18 cellular contexts compared by ENCODE assay signal in genomic region chrX:31543565-31544125, GRCh38.
DNase-seq lines count a peak whose midpoint lies in the region; ATAC-seq and TF ChIP-seq lines count a peak whose summit lies in the region.
"Had no signal": no experiment of that assay in that cellular context is flagged by ENCODE, and none has a peak within 500 bp of the region (broad histone marks: within the 10 kb centered on the region; RNA-seq: fewer than 3 reads in every experiment).

No MANE protein-coding gene starts in this region.

- TF ChIP-seq CTCF in Caco-2 (IDR thresholded peaks at IDR 0.05; ENCODE audit: insufficient read depth in 1 of 2, low read depth in 1 of 2, low read length in 1 of 2, severe bottlenecking in 1 of 2, unreplicated experiment in 1 of 2) = no peak
- no peak for TF ChIP-seq CTCF in choroid plexus epithelial cell (conservative IDR thresholded peaks at IDR 0.05; ENCODE audit: low read depth, low read length)
- TF ChIP-seq CTCF in left lung (IDR thresholded peaks at IDR 0.05) = no peak
- no peak for TF ChIP-seq CTCF in RWPE1 (conservative IDR thresholded peaks at IDR 0.05; ENCODE audit: low read depth)

- H3K27me3 ChIP-seq in Caco-2 (replicated peaks; ENCODE audit: control insufficient read depth, insufficient read depth, low read length) (no peaks in the 10 kb centered on the region), left lung (no peaks in the 10 kb centered on the region)

- H3K36me3 Mint-ChIP-seq in Caco-2 (ENCODE audit: insufficient read depth, unreplicated experiment) = peaks cover 6% of the 10 kb centered on the region
- no peaks in the 10 kb centered on the region for H3K36me3 Mint-ChIP-seq in T-helper 2 cell treated with Interferon-gamma antibody and Interleukin-4, amounts not matched to agents 5 μg/mL and 100 μg/mL, for 36 hours (ENCODE audit: low read depth)

- POLR2A ChIA-PET in Caco-2 (lab: Charles Lee) (no interaction called here), HEK293T (lab: Yijun Ruan, JAX) (no interaction called here), RWPE1 (lab: Yijun Ruan, JAX; ENCODE audit: low non-redundant PET) (no interaction called here)

- H3K9me3 ChIP-seq in Caco-2 (no peaks in the 10 kb centered on the region), left lung (no peaks in the 10 kb centered on the region)

- CTCF ChIA-PET in Caco-2 (lab: Charles Lee) = interaction anchor here (0.9 kb wide), 1 partner anchor 114 kb away, joined by 3 read pairs; no protein-coding TSS in a partner anchor
- CTCF ChIA-PET in HEK293T (lab: Yijun Ruan, JAX) = interaction anchor here (0.7 kb wide), 1 partner anchor 37 kb away, joined by 6 read pairs; no protein-coding TSS in a partner anchor
- CTCF ChIA-PET in RWPE1 (lab: Yijun Ruan, JAX) = no interaction called here

- no peaks in the 10 kb centered on the region for H3K4me1 Mint-ChIP-seq in Caco-2 (ENCODE audit: low read depth, unreplicated experiment)
- no peaks in the 10 kb centered on the region for H3K4me1 Mint-ChIP-seq in T-helper 2 cell treated with Interferon-gamma antibody and Interleukin-4, amounts not matched to agents 5 μg/mL and 100 μg/mL, for 36 hours (ENCODE audit: low read depth)

- H3K4me3 Mint-ChIP-seq in Caco-2 (ENCODE audit: unreplicated experiment) = no peak overlapping the region
- H3K4me3 Mint-ChIP-seq in T-helper 2 cell treated with Interferon-gamma antibody and Interleukin-4, amounts not matched to agents 5 μg/mL and 100 μg/mL, for 36 hours = no peak overlapping the region
- H3K4me3 Mint-ChIP-seq: CD4-positive, alpha-beta T cell had no signal

- intact Hi-C loops in Caco-2 (cut with micrococcal nuclease; ENCODE audit: unreplicated experiment) = loop anchor here (1.0 to 10.0 kb wide), 4 partner anchors 106 to 269 kb away; no protein-coding TSS in a partner anchor
- intact Hi-C loops in left lung (cut with DNase I) = no loop called here

- DNase-seq in Caco-2 (peak; percentile 59 to 62), HEK293T (ENCODE audit: extremely low spot score) (no peak), choroid plexus epithelial cell (ENCODE audit: low read depth) (peak; percentile 31), left lung (no peak), RWPE1 (ENCODE audit: low spot score) (no peak)
- DNase-seq in T-helper 2 cell treated with Interferon-gamma antibody and Interleukin-4, amounts not matched to agents 5 μg/mL and 100 μg/mL, for 36 hours (ENCODE audit: low spot score) = no peak
- DNase-seq: AML-193; CD4-positive, alpha-beta T cell; DMS153; DMS79; GF-D8; GOT3; H7 had no signal

- H3K4me3 ChIP-seq in Caco-2 (ENCODE audit: low read depth, low read length) = no peak overlapping the region
- H3K4me3 ChIP-seq in choroid plexus epithelial cell (ENCODE audit: low read depth, low read length) = no peak overlapping the region
- no peak overlapping the region for H3K4me3 ChIP-seq in left lung

- H3K27ac ChIP-seq in left lung = no peak overlapping the region
- no peak overlapping the region for H3K27ac ChIP-seq in RWPE1
- H3K27ac ChIP-seq: C4-2B, HL-60 had no signal

- no TSS peak for BruUV-seq in Caco-2 (replicated peaks; lab: Mats Ljungman, UMichigan)

- H3K4me1 ChIP-seq in Caco-2 (peaks cover 4% of the 10 kb centered on the region; the same call in 1 of the 2 replicates), left lung (no peaks in the 10 kb centered on the region)

- H3K27me3 Mint-ChIP-seq in Caco-2 (ENCODE audit: insufficient read depth, unreplicated experiment) = no peaks in the 10 kb centered on the region
- no peaks in the 10 kb centered on the region for H3K27me3 Mint-ChIP-seq in T-helper 2 cell treated with Interferon-gamma antibody and Interleukin-4, amounts not matched to agents 5 μg/mL and 100 μg/mL, for 36 hours (ENCODE audit: low read depth)
- H3K27me3 Mint-ChIP-seq: CD4-positive, alpha-beta T cell had no signal

- H3K36me3 ChIP-seq in Caco-2 (ENCODE audit: control insufficient read depth, insufficient read depth, low read length) = no peaks in the 10 kb centered on the region
- no peaks in the 10 kb centered on the region for H3K36me3 ChIP-seq in left lung

- peak overlapping the region; percentile 76 for H3K27ac Mint-ChIP-seq in Caco-2 (ENCODE audit: unreplicated experiment)
- no peak overlapping the region for H3K27ac Mint-ChIP-seq in T-helper 2 cell treated with Interferon-gamma antibody and Interleukin-4, amounts not matched to agents 5 μg/mL and 100 μg/mL, for 36 hours
- H3K27ac Mint-ChIP-seq: CD4-positive, alpha-beta T cell had no signal

- no peaks in the 10 kb centered on the region for H3K9me3 Mint-ChIP-seq in Caco-2 (ENCODE audit: unreplicated experiment)
- no peaks in the 10 kb centered on the region for H3K9me3 Mint-ChIP-seq in T-helper 2 cell treated with Interferon-gamma antibody and Interleukin-4, amounts not matched to agents 5 μg/mL and 100 μg/mL, for 36 hours
- H3K9me3 Mint-ChIP-seq: CD4-positive, alpha-beta T cell had no signal

- peak; percentile 18 for ATAC-seq in left lung
- ATAC-seq in GM18867 (IDR thresholded peaks at IDR 0.05; ENCODE audit: unreplicated experiment) = no peak
- ATAC-seq in HG02885 (IDR thresholded peaks at IDR 0.05; ENCODE audit: poor library complexity, unreplicated experiment) = no peak
- ATAC-seq: HCT116 had no signal

TF ChIP-seq in HEK293T, 16 proteins besides CTCF, POLR2A, EP300 and RAD21:
- TF ChIP-seq PKNOX1 (IDR thresholded peaks at IDR 0.05) (peak; percentile 32; the same call in 1 of the 2 replicates), FOXM1 (IDR thresholded peaks at IDR 0.05; ENCODE audit: borderline replicate concordance) (no peak), HDGF (IDR thresholded peaks at IDR 0.05; ENCODE audit: borderline replicate concordance) (no peak)
TF ChIP-seq in HEK293T: peak in this region for 1.

Comparison
In these comparisons a context has a peak if more than half of its experiments do, and no peak if none do; other contexts are left out.
1. DNase-seq: peak in Caco-2 (2 of 2) and choroid plexus epithelial cell (single experiment); none in HEK293T (single experiment), left lung (0 of 2), RWPE1 (single experiment) and T-helper 2 cell treated with Interferon-gamma antibody and Interleukin-4, amounts not matched to agents 5 μg/mL and 100 μg/mL, for 36 hours (single experiment).